In the genomic region with DNA sequence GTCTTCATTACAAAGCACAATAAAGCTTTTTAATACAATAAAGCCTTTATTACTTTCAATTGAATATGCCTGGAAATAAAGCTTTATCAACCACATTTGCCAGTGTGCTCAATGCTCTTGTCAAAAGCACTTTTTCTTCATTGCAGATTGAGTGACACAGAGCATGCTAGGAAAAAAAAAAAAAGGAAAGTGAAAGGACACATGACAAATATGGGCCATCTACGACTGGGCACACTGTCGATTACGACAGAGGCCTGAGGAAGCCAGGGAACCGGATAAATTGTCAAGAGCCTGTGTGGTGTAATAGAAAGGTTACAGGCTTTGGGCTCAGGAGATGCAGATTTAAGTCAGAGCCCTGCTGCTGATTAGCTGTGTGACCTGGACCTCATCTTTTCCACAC, we compare ENCODE assay signal across 23 cellular contexts.
"Had no signal": no experiment of that assay in that cellular context is flagged by ENCODE, and none has a peak within 500 bp of the region (broad histone marks: within the 10 kb centered on the region; RNA-seq: fewer than 3 reads in every experiment).

No MANE protein-coding gene starts in this region.

- H3K4me1 Mint-ChIP-seq: activated naive CD8-positive, alpha-beta T cell treated with anti-CD3 and anti-CD28 coated beads, Interleukin-2, amount 10 ng/mL, durations not matched to agents 7 days and 5 days; central memory CD8-positive, alpha-beta T cell had no signal

- H3K27ac Mint-ChIP-seq: activated B cell treated with CpG ODN at 0.5 μM for 24 hours; activated naive CD4-positive, alpha-beta T cell treated with anti-CD3 and anti-CD28 coated beads for 36 hours; activated naive CD8-positive, alpha-beta T cell treated with anti-CD3 and anti-CD28 coated beads, Interleukin-2, amount 10 ng/mL, durations not matched to agents 7 days and 5 days; activated T-cell treated with anti-CD3 and anti-CD28 coated beads, Interleukin-2, amount 50 U/mL, for 72 hours; memory B cell; nephron had no signal

- H3K27me3 Mint-ChIP-seq: activated B cell treated with CpG ODN at 0.5 μM for 24 hours; activated naive CD8-positive, alpha-beta T cell treated with anti-CD3 and anti-CD28 coated beads, Interleukin-2, amount 10 ng/mL, durations not matched to agents 7 days and 5 days; central memory CD8-positive, alpha-beta T cell; memory B cell had no signal

- DNase-seq: activated B cell treated with CpG ODN at 0.5 μM for 24 hours; activated CD4-positive, alpha-beta T cell treated with anti-CD3 and anti-CD28 coated beads for 4 hours; activated CD4-positive, alpha-beta T cell treated with anti-CD3 and anti-CD28 coated beads, Interleukin-2, amount 50 U/mL, for 48 hours; activated effector memory CD4-positive, alpha-beta T cell treated with Interleukin-2 at 50 U/mL for 16 hours; activated naive CD4-positive, alpha-beta T cell treated with anti-CD3 and anti-CD28 coated beads for 36 hours; activated naive CD8-positive, alpha-beta T cell treated with anti-CD3 and anti-CD28 coated beads, Interleukin-2, amount 10 ng/mL, durations not matched to agents 7 days and 5 days; activated T-cell treated with anti-CD3 and anti-CD28 coated beads, Interleukin-2, amount 50 U/mL, for 72 hours; amniotic stem cell; dorsolateral prefrontal cortex; left ventricle myocardium inferior; ovary; psoas muscle; right cardiac atrium; stimulated activated CD4-positive, alpha-beta T cell treated with anti-CD3 and anti-CD28 coated beads, Interleukin-12 subunit alpha, Interleukin-12 subunit beta, amount 100 ng/mL, for 4 hours; stimulated activated CD4-positive, alpha-beta T cell treated with anti-CD3 and anti-CD28 coated beads, Interleukin-4, amount 100 ng/mL, for 4 hours; stimulated activated naive CD8-positive, alpha-beta T cell treated with anti-CD3 and anti-CD28 coated beads, Interleukin-15, Interleukin-2, amounts not matched to agents 100 U/mL and 50 U/mL, for 24 hours; T-helper 9 cell; upper lobe of left lung had no signal

- H3K9me3 ChIP-seq: breast epithelium, left ventricle myocardium inferior, neutrophil, ovary, psoas muscle, upper lobe of left lung had no signal

- H3K27me3 ChIP-seq: breast epithelium, dorsolateral prefrontal cortex, neutrophil, ovary, upper lobe of left lung had no signal

- H3K27ac ChIP-seq: breast epithelium, left ventricle myocardium inferior, neutrophil, ovary, psoas muscle, upper lobe of left lung had no signal

- H3K9me3 Mint-ChIP-seq: activated B cell treated with CpG ODN at 0.5 μM for 24 hours; activated naive CD4-positive, alpha-beta T cell treated with anti-CD3 and anti-CD28 coated beads for 36 hours; activated naive CD8-positive, alpha-beta T cell treated with anti-CD3 and anti-CD28 coated beads, Interleukin-2, amount 10 ng/mL, durations not matched to agents 7 days and 5 days; activated T-cell treated with anti-CD3 and anti-CD28 coated beads, Interleukin-2, amount 50 U/mL, for 72 hours; central memory CD8-positive, alpha-beta T cell; memory B cell; nephron had no signal

- H3K4me1 ChIP-seq: breast epithelium, left ventricle myocardium inferior, psoas muscle, upper lobe of left lung had no signal

- H3K4me3 ChIP-seq: breast epithelium, left ventricle myocardium inferior, ovary, psoas muscle, upper lobe of left lung had no signal

- ATAC-seq: activated T-cell treated with anti-CD3 and anti-CD28 coated beads, Interleukin-2, amount 50 U/mL, for 72 hours; psoas muscle; right cardiac atrium; stimulated activated naive CD8-positive, alpha-beta T cell treated with anti-CD3 and anti-CD28 coated beads, Interleukin-15, Interleukin-2, amounts not matched to agents 100 U/mL and 50 U/mL, for 24 hours had no signal

- H3K4me3 Mint-ChIP-seq: activated B cell treated with CpG ODN at 0.5 μM for 24 hours; activated naive CD4-positive, alpha-beta T cell treated with anti-CD3 and anti-CD28 coated beads for 36 hours; activated naive CD8-positive, alpha-beta T cell treated with anti-CD3 and anti-CD28 coated beads, Interleukin-2, amount 10 ng/mL, durations not matched to agents 7 days and 5 days; activated T-cell treated with anti-CD3 and anti-CD28 coated beads, Interleukin-2, amount 50 U/mL, for 72 hours; central memory CD8-positive, alpha-beta T cell; memory B cell; nephron had no signal

- H3K36me3 ChIP-seq: breast epithelium, left ventricle myocardium inferior, neutrophil, ovary, upper lobe of left lung had no signal
